Comparison of ENCODE assay signal across 2 cellular contexts in the genomic region with DNA sequence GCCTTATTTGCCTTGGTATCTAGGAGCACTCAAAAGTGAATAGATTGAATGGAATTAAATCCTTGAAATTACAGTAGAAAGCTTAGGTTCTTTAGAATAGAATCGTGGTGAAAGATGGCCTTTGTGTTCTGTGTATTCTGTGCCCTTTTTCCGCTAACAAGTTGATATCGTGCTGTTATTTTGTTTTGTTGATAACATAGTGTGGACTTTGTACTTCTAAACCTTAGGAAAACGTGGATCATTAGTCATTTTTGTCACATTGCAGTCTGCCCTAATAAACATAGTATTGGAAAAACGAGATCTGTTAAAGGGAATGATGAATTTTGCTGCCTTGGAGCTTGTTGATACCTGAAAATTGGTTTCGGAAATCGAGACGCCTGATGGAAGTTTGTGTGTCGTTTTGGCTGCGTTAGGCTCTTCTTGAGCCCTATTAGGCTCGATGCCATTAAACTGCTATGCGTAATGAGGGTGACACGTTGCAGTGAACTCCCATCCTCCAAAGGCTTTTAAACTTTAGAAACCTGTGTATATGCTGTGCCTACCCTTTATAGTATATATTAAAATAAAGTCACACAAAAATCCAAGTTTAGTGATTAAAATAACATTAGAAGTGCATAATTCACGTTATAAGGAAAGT.
TF ChIP-seq lines count a peak whose summit lies in the region.

No MANE protein-coding gene starts in this region.

TF ChIP-seq in WTC11, 78 proteins besides CTCF, POLR2A, EP300 and RAD21 (continued from another document):
- TF ChIP-seq ZNF512 (CRISPR knock-in tag; IDR thresholded peaks at IDR 0.05; ENCODE audit: borderline replicate concordance) = no peak
- no peak for TF ChIP-seq TEAD1 (CRISPR knock-in tag; IDR thresholded peaks at IDR 0.05)
- no peak for TF ChIP-seq PREB (CRISPR knock-in tag; IDR thresholded peaks at IDR 0.05; ENCODE audit: borderline replicate concordance)
- TF ChIP-seq, protein P1, sequence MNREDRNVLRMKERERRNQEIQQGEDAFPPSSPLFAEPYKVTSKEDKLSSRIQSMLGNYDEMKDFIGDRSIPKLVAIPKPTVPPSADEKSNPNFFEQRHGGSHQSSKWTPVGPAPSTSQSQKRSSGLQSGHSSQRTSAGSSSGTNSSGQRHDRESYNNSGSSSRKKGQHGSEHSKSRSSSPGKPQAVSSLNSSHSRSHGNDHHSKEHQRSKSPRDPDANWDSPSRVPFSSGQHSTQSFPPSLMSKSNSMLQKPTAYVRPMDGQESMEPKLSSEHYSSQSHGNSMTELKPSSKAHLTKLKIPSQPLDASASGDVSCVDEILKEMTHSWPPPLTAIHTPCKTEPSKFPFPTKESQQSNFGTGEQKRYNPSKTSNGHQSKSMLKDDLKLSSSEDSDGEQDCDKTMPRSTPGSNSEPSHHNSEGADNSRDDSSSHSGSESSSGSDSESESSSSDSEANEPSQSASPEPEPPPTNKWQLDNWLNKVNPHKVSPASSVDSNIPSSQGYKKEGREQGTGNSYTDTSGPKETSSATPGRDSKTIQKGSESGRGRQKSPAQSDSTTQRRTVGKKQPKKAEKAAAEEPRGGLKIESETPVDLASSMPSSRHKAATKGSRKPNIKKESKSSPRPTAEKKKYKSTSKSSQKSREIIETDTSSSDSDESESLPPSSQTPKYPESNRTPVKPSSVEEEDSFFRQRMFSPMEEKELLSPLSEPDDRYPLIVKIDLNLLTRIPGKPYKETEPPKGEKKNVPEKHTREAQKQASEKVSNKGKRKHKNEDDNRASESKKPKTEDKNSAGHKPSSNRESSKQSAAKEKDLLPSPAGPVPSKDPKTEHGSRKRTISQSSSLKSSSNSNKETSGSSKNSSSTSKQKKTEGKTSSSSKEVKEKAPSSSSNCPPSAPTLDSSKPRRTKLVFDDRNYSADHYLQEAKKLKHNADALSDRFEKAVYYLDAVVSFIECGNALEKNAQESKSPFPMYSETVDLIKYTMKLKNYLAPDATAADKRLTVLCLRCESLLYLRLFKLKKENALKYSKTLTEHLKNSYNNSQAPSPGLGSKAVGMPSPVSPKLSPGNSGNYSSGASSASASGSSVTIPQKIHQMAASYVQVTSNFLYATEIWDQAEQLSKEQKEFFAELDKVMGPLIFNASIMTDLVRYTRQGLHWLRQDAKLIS (CRISPR knock-in tag; IDR thresholded peaks at IDR 0.05; ENCODE audit: borderline replicate concordance) = no peak
- no peak for TF ChIP-seq FOXK1 (CRISPR knock-in tag; IDR thresholded peaks at IDR 0.05)
- TF ChIP-seq RELA (CRISPR knock-in tag; IDR thresholded peaks at IDR 0.05; ENCODE audit: borderline replicate concordance) = no peak
- TF ChIP-seq STAT6 (CRISPR knock-in tag; conservative IDR thresholded peaks at IDR 0.05; ENCODE audit: low read depth) = no peak
- no peak for TF ChIP-seq PRRX2 (CRISPR knock-in tag; IDR thresholded peaks at IDR 0.05)
- TF ChIP-seq IRF2 (CRISPR knock-in tag; IDR thresholded peaks at IDR 0.05; ENCODE audit: borderline replicate concordance, low read depth) = no peak
- TF ChIP-seq IRF1 (CRISPR knock-in tag; IDR thresholded peaks at IDR 0.05) = no peak
- TF ChIP-seq SMAD4 (CRISPR knock-in tag; IDR thresholded peaks at IDR 0.05) = no peak
- no peak for TF ChIP-seq ZNF423 (CRISPR knock-in tag; IDR thresholded peaks at IDR 0.05)
- TF ChIP-seq RORB (CRISPR knock-in tag; IDR thresholded peaks at IDR 0.05) = no peak

TF ChIP-seq in liver, 16 proteins besides CTCF, POLR2A, EP300 and RAD21 (continued from another document):
- TF ChIP-seq, protein P2, sequence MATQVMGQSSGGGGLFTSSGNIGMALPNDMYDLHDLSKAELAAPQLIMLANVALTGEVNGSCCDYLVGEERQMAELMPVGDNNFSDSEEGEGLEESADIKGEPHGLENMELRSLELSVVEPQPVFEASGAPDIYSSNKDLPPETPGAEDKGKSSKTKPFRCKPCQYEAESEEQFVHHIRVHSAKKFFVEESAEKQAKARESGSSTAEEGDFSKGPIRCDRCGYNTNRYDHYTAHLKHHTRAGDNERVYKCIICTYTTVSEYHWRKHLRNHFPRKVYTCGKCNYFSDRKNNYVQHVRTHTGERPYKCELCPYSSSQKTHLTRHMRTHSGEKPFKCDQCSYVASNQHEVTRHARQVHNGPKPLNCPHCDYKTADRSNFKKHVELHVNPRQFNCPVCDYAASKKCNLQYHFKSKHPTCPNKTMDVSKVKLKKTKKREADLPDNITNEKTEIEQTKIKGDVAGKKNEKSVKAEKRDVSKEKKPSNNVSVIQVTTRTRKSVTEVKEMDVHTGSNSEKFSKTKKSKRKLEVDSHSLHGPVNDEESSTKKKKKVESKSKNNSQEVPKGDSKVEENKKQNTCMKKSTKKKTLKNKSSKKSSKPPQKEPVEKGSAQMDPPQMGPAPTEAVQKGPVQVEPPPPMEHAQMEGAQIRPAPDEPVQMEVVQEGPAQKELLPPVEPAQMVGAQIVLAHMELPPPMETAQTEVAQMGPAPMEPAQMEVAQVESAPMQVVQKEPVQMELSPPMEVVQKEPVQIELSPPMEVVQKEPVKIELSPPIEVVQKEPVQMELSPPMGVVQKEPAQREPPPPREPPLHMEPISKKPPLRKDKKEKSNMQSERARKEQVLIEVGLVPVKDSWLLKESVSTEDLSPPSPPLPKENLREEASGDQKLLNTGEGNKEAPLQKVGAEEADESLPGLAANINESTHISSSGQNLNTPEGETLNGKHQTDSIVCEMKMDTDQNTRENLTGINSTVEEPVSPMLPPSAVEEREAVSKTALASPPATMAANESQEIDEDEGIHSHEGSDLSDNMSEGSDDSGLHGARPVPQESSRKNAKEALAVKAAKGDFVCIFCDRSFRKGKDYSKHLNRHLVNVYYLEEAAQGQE (IDR thresholded peaks at IDR 0.05) = no peak
- TF ChIP-seq MAX (IDR thresholded peaks at IDR 0.05) (no peak), NR2F2 (IDR thresholded peaks at IDR 0.05) (no peak), GABPA (IDR thresholded peaks at IDR 0.05 in 1 of 2, conservative IDR thresholded peaks at IDR 0.05 in 1 of 2) (no peak), FOXA1 (IDR thresholded peaks at IDR 0.05) (no peak), HNF4A (conservative IDR thresholded peaks at IDR 0.05) (peak; percentile 69 to 74), JUND (IDR thresholded peaks at IDR 0.05) (peak in 1 of 2 donors; percentile 20), EGR1 (IDR thresholded peaks at IDR 0.05; ENCODE audit: low read depth in 2 of 2) (no peak), TAF1 (conservative IDR thresholded peaks at IDR 0.05) (no peak), FOXA2 (IDR thresholded peaks at IDR 0.05) (no peak), YY1 (IDR thresholded peaks at IDR 0.05) (no peak), HNF4G (IDR thresholded peaks at IDR 0.05) (peak; percentile 8)
